20 cellular contexts compared by ENCODE assay signal in the genomic region with DNA sequence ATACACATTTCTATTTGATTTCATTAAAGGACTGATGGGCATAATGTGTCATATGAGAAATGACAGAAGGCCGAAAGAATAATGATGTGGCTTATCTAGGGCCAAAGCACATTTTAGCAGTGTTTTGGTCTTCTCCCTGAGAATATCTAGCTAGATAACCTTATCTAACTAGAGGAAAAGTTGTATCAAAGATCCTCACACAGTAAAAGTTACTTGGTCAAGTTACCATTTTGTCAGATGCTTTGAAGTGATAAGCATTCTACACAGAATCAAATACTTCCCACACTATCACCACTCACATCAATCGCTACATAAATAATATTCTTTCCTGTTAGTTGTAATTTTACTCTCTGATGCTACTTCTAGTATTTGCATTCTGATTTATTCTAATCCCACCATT. TPM values are rescaled to one million over a fixed set of nuclear protein-coding genes. Genes with fewer than 3 reads are reported as not detected.
DNase-seq lines count a peak whose midpoint lies in the region; ATAC-seq and TF ChIP-seq lines count a peak whose summit lies in the region.
"Had no signal": no experiment of that assay in that cellular context is flagged by ENCODE, and none has a peak within 500 bp of the region (broad histone marks: within the 10 kb centered on the region; RNA-seq: fewer than 3 reads in every experiment).

No MANE protein-coding gene starts in this region.

- H3K9me3 Mint-ChIP-seq in activated naive CD8-positive, alpha-beta T cell (ENCODE audit: low read depth), result no peaks in the 10 kb centered on the region
- H3K9me3 Mint-ChIP-seq in activated naive CD8-positive, alpha-beta T cell treated with anti-CD3 and anti-CD28 coated beads for 36 hours, result no peaks in the 10 kb centered on the region
- H3K9me3 Mint-ChIP-seq in endothelial cell (ENCODE audit: unreplicated experiment), result no peaks in the 10 kb centered on the region
- H3K9me3 Mint-ChIP-seq in stimulated activated effector memory CD8-positive, alpha-beta T cell treated with anti-CD3 and anti-CD28 coated beads, Interleukin-12 subunit alpha, Interleukin-12 subunit beta, amount 100 ng/mL, for 72 hours, result no peaks in the 10 kb centered on the region
- H3K9me3 Mint-ChIP-seq: activated T-helper 2 cell treated with anti-CD3 and anti-CD28 coated beads, Interferon-gamma antibody, Interleukin-2, Interleukin-4, amounts not matched to agents 10 μg/mL and 5 μg/mL and 100 μg/mL, durations not matched to agents 14 hours and 24 hours and 36 hours had no signal

- no peaks in the 10 kb centered on the region for H3K4me1 ChIP-seq in colonic mucosa

- H3K27me3 Mint-ChIP-seq in activated naive CD8-positive, alpha-beta T cell, result no peaks in the 10 kb centered on the region
- H3K27me3 Mint-ChIP-seq in activated naive CD8-positive, alpha-beta T cell treated with anti-CD3 and anti-CD28 coated beads for 36 hours, result no peaks in the 10 kb centered on the region
- no peaks in the 10 kb centered on the region for H3K27me3 Mint-ChIP-seq in endothelial cell (ENCODE audit: unreplicated experiment)

- peaks cover 12% of the 10 kb centered on the region for H3K36me3 Mint-ChIP-seq in activated naive CD8-positive, alpha-beta T cell
- H3K36me3 Mint-ChIP-seq in activated naive CD8-positive, alpha-beta T cell treated with anti-CD3 and anti-CD28 coated beads for 36 hours, result peaks cover 37% of the 10 kb centered on the region
- H3K36me3 Mint-ChIP-seq in endothelial cell (ENCODE audit: low read depth, unreplicated experiment), result no peaks in the 10 kb centered on the region
- peaks cover 100% of the 10 kb centered on the region for H3K36me3 Mint-ChIP-seq in stimulated activated effector memory CD8-positive, alpha-beta T cell treated with anti-CD3 and anti-CD28 coated beads, Interleukin-12 subunit alpha, Interleukin-12 subunit beta, amount 100 ng/mL, for 72 hours

- TF ChIP-seq CTCF in endothelial cell (IDR thresholded peaks at IDR 0.05; ENCODE audit: unreplicated experiment) (no peak), colonic mucosa (IDR thresholded peaks at IDR 0.05) (no peak)

- H3K27ac Mint-ChIP-seq in activated naive CD8-positive, alpha-beta T cell, result peak overlapping the region; percentile 46
- no peak overlapping the region for H3K27ac Mint-ChIP-seq in activated naive CD8-positive, alpha-beta T cell treated with anti-CD3 and anti-CD28 coated beads for 36 hours
- H3K27ac Mint-ChIP-seq in endothelial cell (ENCODE audit: unreplicated experiment), result peak overlapping the region; percentile 39
- H3K27ac Mint-ChIP-seq in stimulated activated effector memory CD8-positive, alpha-beta T cell treated with anti-CD3 and anti-CD28 coated beads, Interleukin-12 subunit alpha, Interleukin-12 subunit beta, amount 100 ng/mL, for 72 hours, result peak overlapping the region; percentile 37
- H3K27ac Mint-ChIP-seq: activated T-helper 2 cell treated with anti-CD3 and anti-CD28 coated beads, Interferon-gamma antibody, Interleukin-2, Interleukin-4, amounts not matched to agents 10 μg/mL and 5 μg/mL and 100 μg/mL, durations not matched to agents 14 hours and 24 hours and 36 hours had no signal

- H3K4me3 Mint-ChIP-seq in activated naive CD8-positive, alpha-beta T cell, result peak overlapping the region; percentile 23
- no peak overlapping the region for H3K4me3 Mint-ChIP-seq in activated naive CD8-positive, alpha-beta T cell treated with anti-CD3 and anti-CD28 coated beads for 36 hours
- H3K4me3 Mint-ChIP-seq in endothelial cell (ENCODE audit: unreplicated experiment), result no peak overlapping the region
- H3K4me3 Mint-ChIP-seq in stimulated activated effector memory CD8-positive, alpha-beta T cell treated with anti-CD3 and anti-CD28 coated beads, Interleukin-12 subunit alpha, Interleukin-12 subunit beta, amount 100 ng/mL, for 72 hours, result no peak overlapping the region

- H3K27me3 ChIP-seq in colonic mucosa, result no peaks in the 10 kb centered on the region

- H3K4me3 ChIP-seq in SK-N-MC (no peak overlapping the region), colonic mucosa (no peak overlapping the region)
- H3K4me3 ChIP-seq: PC-9 had no signal

- peaks cover 65% of the 10 kb centered on the region for H3K4me1 Mint-ChIP-seq in activated naive CD8-positive, alpha-beta T cell (ENCODE audit: low read depth)
- H3K4me1 Mint-ChIP-seq in activated naive CD8-positive, alpha-beta T cell treated with anti-CD3 and anti-CD28 coated beads for 36 hours, result peaks cover 47% of the 10 kb centered on the region
- H3K4me1 Mint-ChIP-seq in endothelial cell (ENCODE audit: unreplicated experiment), result peaks cover 6% of the 10 kb centered on the region
- peaks cover 28% of the 10 kb centered on the region for H3K4me1 Mint-ChIP-seq in stimulated activated effector memory CD8-positive, alpha-beta T cell treated with anti-CD3 and anti-CD28 coated beads, Interleukin-12 subunit alpha, Interleukin-12 subunit beta, amount 100 ng/mL, for 72 hours

- intact Hi-C loops in colonic mucosa (cut with DNase I), result loop anchor here (10.0 kb wide), 1 partner anchor 135 kb away; no protein-coding TSS in a partner anchor

- no peak for DNase-seq in activated naive CD8-positive, alpha-beta T cell treated with anti-CD3 and anti-CD28 coated beads for 36 hours
- no peak for DNase-seq in SK-N-MC (ENCODE audit: low read depth, low spot score)
- no peak for DNase-seq in endothelial cell (ENCODE audit: low spot score)
- no peak for DNase-seq in stimulated activated effector memory CD8-positive, alpha-beta T cell treated with anti-CD3 and anti-CD28 coated beads, Interleukin-12 subunit alpha, Interleukin-12 subunit beta, amount 100 ng/mL, for 72 hours (ENCODE audit: low spot score in 2 of 2)
- no peak for DNase-seq in colonic mucosa
- DNase-seq in globus pallidus (ENCODE audit: low spot score), result no peak
- DNase-seq in DMS53 (lab: John Stamatoyannopoulos, UW), result no peak
- DNase-seq: amygdala; Caco-2; cerebellar nuclear complex; hypothalamus; NCI-H2029; NCI-H526; nucleus accumbens; PC-9; stimulated activated CD4-positive, alpha-beta T cell treated with anti-CD3 and anti-CD28 coated beads, Interleukin-2, amount 100 ng/mL, for 24 hours; WERI-Rb-1 had no signal

- H3K27ac ChIP-seq in SK-N-MC, result peak overlapping the region; percentile 2; the same call in 1 of the 2 replicates
- no peak overlapping the region for H3K27ac ChIP-seq in colonic mucosa
- H3K27ac ChIP-seq: PC-9, WERI-Rb-1 had no signal

- H3K9me3 ChIP-seq in SK-N-MC (ENCODE audit: low read depth, low read length) (no peaks in the 10 kb centered on the region), colonic mucosa (no peaks in the 10 kb centered on the region)
- H3K9me3 ChIP-seq: Caco-2 had no signal

- H3K36me3 ChIP-seq in SK-N-MC (ENCODE audit: insufficient read depth, low read length), result peaks cover 86% of the 10 kb centered on the region
- H3K36me3 ChIP-seq in colonic mucosa, result no peaks in the 10 kb centered on the region

- ATAC-seq in stimulated activated effector memory CD8-positive, alpha-beta T cell treated with anti-CD3 and anti-CD28 coated beads, Interleukin-12 subunit alpha, Interleukin-12 subunit beta, amount 100 ng/mL, for 72 hours, result no peak
- ATAC-seq: sciatic nerve had no signal

- no peak overlapping the region for H3K9ac ChIP-seq in SK-N-MC (ENCODE audit: insufficient read length)
- H3K9ac ChIP-seq in colonic mucosa (ENCODE audit: low read depth in 2 of 2, low read length in 2 of 2), result no peak overlapping the region

RNA-seq across cellular contexts. Expression of gene XPO1, which starts 8.2 kb away (rescaled TPM):
- 100 to 1,000 TPM; 232 to 237 TPM for total RNA-seq in activated naive CD8-positive, alpha-beta T cell treated with anti-CD3 and anti-CD28 coated beads for 36 hours
- 138 TPM for total RNA-seq in endothelial cell (ENCODE audit: unreplicated experiment)
- total RNA-seq in colonic mucosa, result 100 to 1,000 TPM in 1 of 2 donors, 10 to 100 TPM in 1; 84.4 to 152 TPM

RNA-seq across cellular contexts. Expression of gene USP34, which starts 59.1 kb away (rescaled TPM):
- 10 to 100 TPM; 59.4 to 64.2 TPM for total RNA-seq in activated naive CD8-positive, alpha-beta T cell treated with anti-CD3 and anti-CD28 coated beads for 36 hours
- 97.4 TPM for total RNA-seq in endothelial cell (ENCODE audit: unreplicated experiment)
- 10 to 100 TPM; 70.8 to 76.3 TPM for total RNA-seq in colonic mucosa
